Comparison of ENCODE assay signal across 8 cellular contexts in the genomic region with DNA sequence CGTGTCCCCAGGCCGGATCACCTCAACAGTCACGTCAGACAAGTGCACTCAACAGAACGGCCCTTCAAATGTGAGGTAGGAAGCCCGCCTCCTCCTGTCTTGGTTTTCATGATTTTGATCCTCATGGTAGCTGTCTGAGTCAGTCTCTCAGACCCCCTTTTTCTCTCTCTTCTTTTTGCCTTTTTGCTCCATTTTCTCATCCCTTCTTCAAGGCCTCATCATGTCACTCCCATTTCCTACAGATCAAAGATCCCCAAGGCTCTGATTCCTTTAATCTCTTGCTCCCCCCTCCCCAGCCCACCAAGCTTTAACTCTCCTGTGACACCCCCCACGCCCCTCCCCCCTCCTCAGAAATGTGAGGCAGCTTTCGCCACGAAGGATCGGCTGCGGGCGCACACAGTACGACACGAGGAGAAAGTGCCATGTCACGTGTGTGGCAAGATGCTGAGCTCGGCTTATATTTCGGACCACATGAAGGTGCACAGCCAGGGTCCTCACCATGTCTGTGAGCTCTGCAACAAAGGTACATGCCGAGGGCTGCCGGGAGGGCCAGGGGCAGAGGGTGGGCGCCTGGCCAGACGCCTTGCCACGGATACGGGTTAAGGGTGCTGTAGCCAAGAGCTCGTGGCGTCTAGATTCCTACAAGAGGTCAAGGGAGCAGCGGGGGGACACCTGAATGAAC. TPM values are rescaled to one million over a fixed set of nuclear protein-coding genes. Genes with fewer than 3 reads are reported as not detected.
DNase-seq lines count a peak whose midpoint lies in the region; ATAC-seq and TF ChIP-seq lines count a peak whose summit lies in the region.

No MANE protein-coding gene starts in this region.

- TF ChIP-seq POLR2A in ovary (IDR thresholded peaks at IDR 0.05): no peak

- ATAC-seq in HG03571 (IDR thresholded peaks at IDR 0.05; ENCODE audit: unreplicated experiment): no peak
- ATAC-seq in GM18498 (IDR thresholded peaks at IDR 0.05; ENCODE audit: unreplicated experiment): no peak

- TF ChIP-seq CTCF in GM12875 (IDR thresholded peaks at IDR 0.05; ENCODE audit: borderline replicate concordance, insufficient read depth, low read depth, low read length) (no peak), ovary (IDR thresholded peaks at IDR 0.05) (no peak)

- H3K9me3 ChIP-seq in endocrine pancreas (ENCODE audit: control insufficient read depth, low read length): no peaks in the 10 kb centered on the region
- no peaks in the 10 kb centered on the region for H3K9me3 ChIP-seq in ovary

- H3K4me3 ChIP-seq in GM12875 (ENCODE audit: low read depth, low read length) (peak overlapping the region; percentile 59), endocrine pancreas (ENCODE audit: control insufficient read depth, insufficient read depth, low read length) (peak overlapping the region; percentile 58), ovary (peak overlapping the region; percentile 72)

- DNase-seq in SK-MEL-5 (ENCODE audit: low read depth, low spot score) (peak; percentile 20), ovary (peak; percentile 45 to 70 (median 55)), glomerular visceral epithelial cell (ENCODE audit: extremely low spot score) (no peak), inferior parietal cortex (ENCODE audit: extremely low spot score) (no peak)

- H3K27ac ChIP-seq in ovary: peak overlapping the region; percentile 74 to 89

- H3K27me3 ChIP-seq in endocrine pancreas (ENCODE audit: control insufficient read depth, insufficient read depth, low read length) (no peaks in the 10 kb centered on the region), ovary (no peaks in the 10 kb centered on the region)

- H3K9ac ChIP-seq in endocrine pancreas (ENCODE audit: control insufficient read depth, insufficient read depth, low read length): peak overlapping the region; percentile 98

- intact Hi-C loops in ovary (cut with DNase I): loop anchor here in 2 of 4 donors (5.0 to 10.0 kb wide), 2 partner anchors 196 to 199 kb away; no protein-coding TSS in a partner anchor

- no peak for TF ChIP-seq EP300 in ovary (IDR thresholded peaks at IDR 0.05)

- 28 to 42% (median 30%) methylated on average over 25 of the region's 25 CpGs for WGBS in ovary, 3 donors

- H3K4me1 ChIP-seq in endocrine pancreas (ENCODE audit: control insufficient read depth, insufficient read depth, low read length): no peaks in the 10 kb centered on the region
- peaks cover 23% of the 10 kb centered on the region for H3K4me1 ChIP-seq in ovary (ENCODE audit: insufficient read depth)

- in situ Hi-C loops in SK-MEL-5 (cut with HindIII; ENCODE audit: low pct_unique_long_range_greater_than_20kb, low sequenced_read_pairs): no loop called here

- H3K36me3 ChIP-seq in endocrine pancreas (ENCODE audit: control insufficient read depth, insufficient read depth, low read length) (no peaks in the 10 kb centered on the region), ovary (no peaks in the 10 kb centered on the region)

RNA-seq across cellular contexts. Expression of gene MAZ, which starts 2.0 kb away (rescaled TPM):
- total RNA-seq in SK-MEL-5 (2014; rRNA removed; shearing (Covaris generic)): 163 and 182 TPM in 2 replicates
- polyA plus RNA-seq in SK-MEL-5 (2015; cell fraction: cytosol; rRNA removed): 187 and 234 TPM in 2 replicates
- polyA plus RNA-seq in SK-MEL-5 (2015; cell fraction: nucleus; rRNA removed): 183 and 275 TPM in 2 replicates
- total RNA-seq in ovary: 100 to 1,000 TPM in 5 of 7 donors, 10 to 100 TPM in 2; 50.6 to 256 (median 192) TPM
- 100 to 1,000 TPM; 105 to 152 TPM for polyA plus RNA-seq in ovary

RNA-seq across cellular contexts. Expression of gene PRRT2, which starts 3.6 kb away (rescaled TPM):
- not detected in 2 replicates for total RNA-seq in SK-MEL-5 (2014; rRNA removed; shearing (Covaris generic))
- polyA plus RNA-seq in SK-MEL-5 (2015; cell fraction: cytosol; rRNA removed): not detected in 2 replicates
- polyA plus RNA-seq in SK-MEL-5 (2015; cell fraction: nucleus; rRNA removed): 0.46 and 0.69 TPM in 2 replicates
- 10 to 100 TPM; 26.0 to 64.5 (median 36.0) TPM for total RNA-seq in ovary
- polyA plus RNA-seq in ovary: 10 to 100 TPM in 1 of 2 donors, 1 to 10 TPM in 1; 6.3 to 28.6 TPM

RNA-seq across cellular contexts. Expression of gene PAGR1, which starts 7.6 kb away (rescaled TPM):
- 19.8 and 21.1 TPM in 2 replicates for total RNA-seq in SK-MEL-5 (2014; rRNA removed; shearing (Covaris generic))
- 27.7 and 35.4 TPM in 2 replicates for polyA plus RNA-seq in SK-MEL-5 (2015; cell fraction: cytosol; rRNA removed)
- polyA plus RNA-seq in SK-MEL-5 (2015; cell fraction: nucleus; rRNA removed): 7.1 and 10.0 TPM in 2 replicates
- total RNA-seq in ovary: 10 to 100 TPM; 41.3 to 83.6 (median 66.6) TPM
- 10 to 100 TPM; 13.9 to 63.3 TPM for polyA plus RNA-seq in ovary

RNA-seq across cellular contexts. Expression of gene MVP, which starts 11.9 kb away (rescaled TPM):
- 35.7 and 41.9 TPM in 2 replicates for total RNA-seq in SK-MEL-5 (2014; rRNA removed; shearing (Covaris generic))
- polyA plus RNA-seq in SK-MEL-5 (2015; cell fraction: cytosol; rRNA removed): 38.8 and 54.8 TPM in 2 replicates
- polyA plus RNA-seq in SK-MEL-5 (2015; cell fraction: nucleus; rRNA removed): 97.9 and 119 TPM in 2 replicates
- total RNA-seq in ovary: 100 to 1,000 TPM in 6 of 7 donors, 10 to 100 TPM in 1; 74.2 to 191 (median 138) TPM
- polyA plus RNA-seq in ovary: 10 to 100 TPM; 56.4 to 93.3 TPM

RNA-seq across cellular contexts. Expression of gene KIF22, which starts 17.8 kb away (rescaled TPM):
- 29.9 and 34.9 TPM in 2 replicates for total RNA-seq in SK-MEL-5 (2014; rRNA removed; shearing (Covaris generic))
- 40.7 and 46.6 TPM in 2 replicates for polyA plus RNA-seq in SK-MEL-5 (2015; cell fraction: cytosol; rRNA removed)
- 189 and 220 TPM in 2 replicates for polyA plus RNA-seq in SK-MEL-5 (2015; cell fraction: nucleus; rRNA removed)
- 10 to 100 TPM; 15.9 to 31.0 (median 20.7) TPM for total RNA-seq in ovary
- polyA plus RNA-seq in ovary: 10 to 100 TPM; 14.4 to 30.6 TPM

Comparison
In these comparisons a context has a peak if more than half of its experiments do, and no peak if none do; other contexts are left out.
1. DNase-seq: peak in SK-MEL-5 (single experiment) and ovary (5 of 5); none in glomerular visceral epithelial cell (single experiment) and inferior parietal cortex (single experiment).
2. RNA of gene PRRT2, which starts 3.6 kb away (total RNA-seq): 26.0 to 64.5 TPM in ovary; not detected in SK-MEL-5; every median in the first group is over 10 times any median in the second.
3. Peak in every context shown above with its lines, with median percentiles within 50 percentile points of each other: H3K4me3 ChIP-seq.